20 cellular contexts compared by ENCODE assay signal in genomic region chr9:95649801-95650213, GRCh38.
DNase-seq lines count a peak whose midpoint lies in the region; ATAC-seq, FAIRE-seq and TF ChIP-seq lines count a peak whose summit lies in the region.
"Had no signal": no experiment of that assay in that cellular context is flagged by ENCODE, and none has a peak within 500 bp of the region (broad histone marks: within the 10 kb centered on the region; RNA-seq: fewer than 3 reads in every experiment).

No MANE protein-coding gene starts in this region.

- H3K9me3 ChIP-seq in MG63 (no peaks in the 10 kb centered on the region; the same call in 1 of the 2 replicates), H1 (ENCODE audit: insufficient read depth in 2 of 2, low read depth in 1 of 2, low read length in 1 of 2) (0 out of 4 replicates have a peak, but pooled peaks cover 0 to 2% of the 10 kb centered on the region in 2 experiments), vagina (no peaks in the 10 kb centered on the region)
- H3K9me3 ChIP-seq: uterus had no signal

- TF ChIP-seq POLR2A in H1 (IDR thresholded peaks at IDR 0.05; ENCODE audit: control extremely low read depth in 1 of 2, low read depth in 2 of 2, low read length in 2 of 2) (no peak), vagina (IDR thresholded peaks at IDR 0.05) (no peak)

- intact Hi-C loops in vagina (cut with DNase I) = no loop called here

- no peak for TF ChIP-seq EP300 in H1 (IDR thresholded peaks at IDR 0.05; ENCODE audit: borderline replicate concordance in 1 of 2, low read depth in 2 of 2, low read length in 2 of 2)

- no peak overlapping the region for H4K91ac ChIP-seq in H1 (replicated peaks; ENCODE audit: insufficient read length, low read length)

- DNase-seq in EH (ENCODE audit: low read depth) (peak; percentile 29), MG63 (peak; percentile 36), H1 (ENCODE audit: low read depth in 1 of 2, low spot score in 2 of 2) (no peak), stromal cell of bone marrow (ENCODE audit: low read depth) (peak; percentile 33), vagina (ENCODE audit: extremely low spot score in 2 of 2) (no peak), HK-2 (ENCODE audit: unreplicated experiment) (no peak)
- DNase-seq: activated CD4-positive, alpha-beta T cell treated with anti-CD3 and anti-CD28 coated beads, Interleukin-2, amount 50 U/mL, for 4 hours; activated effector memory CD4-positive, alpha-beta T cell treated with Interleukin-2 at 50 U/mL for 16 hours; activated naive CD8-positive, alpha-beta T cell treated with anti-CD3 and anti-CD28 coated beads, Interleukin-2, amount 50 U/mL, for 24 hours; CD8-positive, alpha-beta memory T cell; DMS153; foreskin melanocyte; hippocampal formation; left ventricle myocardium inferior; NCI-H1417; NCI-H510A treated with DMSO at 0.1 percent for 48 hours; T-helper 9 cell; uterus had no signal

- FAIRE-seq in H1 (lab: Jason Lieb, UNC) = no peak

- no peak overlapping the region for H3K18ac ChIP-seq in H1 (ENCODE audit: extremely low read depth, low read length)

- no peak overlapping the region for H3K56ac ChIP-seq in H1 (replicated peaks; ENCODE audit: insufficient read length, low read depth, low read length)

- no peaks in the 10 kb centered on the region for H3K36me3 ChIP-seq in MG63
- no peaks in the 10 kb centered on the region for H3K36me3 ChIP-seq in H1 (ENCODE audit: control insufficient read depth in 2 of 4, insufficient read depth in 4 of 4, low read length in 3 of 4)
- no peaks in the 10 kb centered on the region for H3K36me3 ChIP-seq in vagina
- H3K36me3 ChIP-seq: cardiac muscle cell, left ventricle myocardium inferior, uterus had no signal

- H3K4me1 ChIP-seq in H1 (replicated peaks in 1 of 4; ENCODE audit: control insufficient read depth in 3 of 4, insufficient read depth in 4 of 4, low read length in 3 of 4) (peaks cover 3 to 9% (median 7%) of the 10 kb centered on the region in 4 experiments; a peak in 6 of 7 replicates), vagina (no peaks in the 10 kb centered on the region)
- H3K4me1 ChIP-seq: uterus had no signal

- H4K5ac ChIP-seq in H1 (ENCODE audit: insufficient read length, low read depth, low read length) = no peak overlapping the region

- H3K27me3 ChIP-seq in MG63 (no peaks in the 10 kb centered on the region), H1 (replicated peaks in 1 of 4; ENCODE audit: control insufficient read depth in 3 of 4, extremely low read depth in 1 of 4, insufficient read depth in 3 of 4, low read length in 3 of 4) (no peaks in the 10 kb centered on the region), vagina (no peaks in the 10 kb centered on the region)
- H3K27me3 ChIP-seq: cardiac muscle cell, uterus had no signal

- no peak overlapping the region for H2BK15ac ChIP-seq in H1 (ENCODE audit: low read length)

- H3K4ac ChIP-seq in H1 (replicated peaks; ENCODE audit: insufficient read length, low read depth, low read length) = no peak overlapping the region

- no peak for ATAC-seq in HG03571 (IDR thresholded peaks at IDR 0.05; ENCODE audit: unreplicated experiment)
- ATAC-seq: activated naive CD8-positive, alpha-beta T cell treated with anti-CD3 and anti-CD28 coated beads, Interleukin-2, amount 50 U/mL, for 24 hours had no signal

- no peaks in the 10 kb centered on the region for H4K20me1 ChIP-seq in H1 (replicated peaks in 1 of 2; ENCODE audit: control insufficient read depth in 1 of 2, insufficient read depth in 2 of 2, low read length in 2 of 2)

- H3K23me2 ChIP-seq in H1 (ENCODE audit: low read depth, low read length) = no peaks in the 10 kb centered on the region

- TF ChIP-seq RAD21 in H1 (IDR thresholded peaks at IDR 0.05 in 1 of 2, conservative IDR thresholded peaks at IDR 0.05 in 1 of 2; ENCODE audit: low read depth in 2 of 2, low read length in 2 of 2) = no peak

- POLR2A ChIA-PET in H1 (lab: Charles Lee; ENCODE audit: partially characterized antibody) = no interaction called here

- no peak overlapping the region for H3K27ac ChIP-seq in H1 (ENCODE audit: low read depth, low read length)
- H3K27ac ChIP-seq in vagina = no peak overlapping the region
- H3K27ac ChIP-seq: cardiac muscle cell, left ventricle myocardium inferior, uterus had no signal

- no peak overlapping the region for H2BK5ac ChIP-seq in H1 (ENCODE audit: low read depth, low read length)

- H3K4me3 ChIP-seq in MG63 (peak overlapping the region; percentile 24), H1 (ENCODE audit: extremely low read depth in 1 of 4, insufficient read depth in 2 of 4, low read depth in 3 of 4, low read length in 4 of 4) (no peak overlapping the region), vagina (no peak overlapping the region)
- H3K4me3 ChIP-seq: cardiac muscle cell, left ventricle myocardium inferior, uterus had no signal

- H2BK12ac ChIP-seq in H1 (ENCODE audit: low read depth, low read length) = no peak overlapping the region

- no peak for TF ChIP-seq CTCF in H1 (IDR thresholded peaks at IDR 0.05; ENCODE audit: control extremely low read depth in 1 of 3, insufficient read depth in 1 of 3, low read depth in 1 of 3, low read length in 3 of 3)
- no peak for TF ChIP-seq CTCF in vagina (IDR thresholded peaks at IDR 0.05)

- CTCF ChIA-PET in H1 (lab: Charles Lee; ENCODE audit: partially characterized antibody) = interaction anchor here (1.2 kb wide), 1 partner anchor 23 kb away, joined by 4 read pairs; no protein-coding TSS in a partner anchor

- no peak overlapping the region for H3K23ac ChIP-seq in H1 (ENCODE audit: insufficient read length)

- no peak overlapping the region for H4K8ac ChIP-seq in H1 (ENCODE audit: extremely low read depth, insufficient read depth, low read length)

- no peaks in the 10 kb centered on the region for H3K79me2 ChIP-seq in H1 (ENCODE audit: control insufficient read depth in 1 of 2, insufficient read depth in 2 of 2, low read length in 2 of 2)

- H3K79me1 ChIP-seq in H1 (ENCODE audit: low read depth, low read length) = no peaks in the 10 kb centered on the region

- H3K14ac ChIP-seq in H1 (ENCODE audit: insufficient read length) = no peak overlapping the region

- H3K4me2 ChIP-seq in H1 (ENCODE audit: insufficient read depth in 1 of 2, low read depth in 2 of 2, low read length in 2 of 2) = no peak overlapping the region

- H2BK120ac ChIP-seq in H1 (replicated peaks; ENCODE audit: low read depth, low read length) = no peak overlapping the region

- WGBS in H1 (ENCODE audit: extremely low coverage in 1 of 2, insufficient coverage in 1 of 2, insufficient read length in 1 of 2, insufficient replicate concordance in 2 of 2, low coverage in 1 of 2, low lambda C conversion rate in 2 of 2, missing lambda C conversion rate in 1 of 2), 2 experiments = 91% methylated on average over 8 of the region's 8 CpGs; no CpG with 5 or more reads in 1 of the 2 experiments

- H3K9ac ChIP-seq in H1 (replicated peaks in 1 of 4; ENCODE audit: extremely low read depth in 1 of 4, low read depth in 3 of 4, low read length in 3 of 4) = no peak overlapping the region

- H2AFZ ChIP-seq in H1 (ENCODE audit: low read length) = peak overlapping the region; percentile 60; the same call in 1 of the 2 replicates

- H2BK20ac ChIP-seq in H1 (ENCODE audit: low read length) = no peak overlapping the region

- no peak overlapping the region for H2AK5ac ChIP-seq in H1 (ENCODE audit: low read depth, low read length)

TF ChIP-seq in H1, 55 proteins besides CTCF, POLR2A, EP300 and RAD21:
- no peak for TF ChIP-seq ZNF274 (IDR thresholded peaks at IDR 0.05; ENCODE audit: borderline replicate concordance, extremely low read depth, low read length)
- TF ChIP-seq JUND (IDR thresholded peaks at IDR 0.05; ENCODE audit: low read length) = no peak
- no peak for TF ChIP-seq HDAC2 (IDR thresholded peaks at IDR 0.05; ENCODE audit: borderline replicate concordance in 1 of 2, low read depth in 2 of 2, low read length in 2 of 2)
- no peak for TF ChIP-seq NANOG (IDR thresholded peaks at IDR 0.05; ENCODE audit: insufficient read depth, low read depth, low read length, poor library complexity, severe bottlenecking)
- TF ChIP-seq GABPA (IDR thresholded peaks at IDR 0.05; ENCODE audit: borderline replicate concordance, insufficient read depth, low read length) = no peak
- no peak for TF ChIP-seq YY1 (IDR thresholded peaks at IDR 0.05; ENCODE audit: low read depth, low read length)
- TF ChIP-seq USF2 (IDR thresholded peaks at IDR 0.05; ENCODE audit: low read length) = no peak
- no peak for TF ChIP-seq MAX (IDR thresholded peaks at IDR 0.05)
- no peak for TF ChIP-seq SAP30 (IDR thresholded peaks at IDR 0.05; ENCODE audit: insufficient read depth, insufficient replicate concordance, low read length)
- TF ChIP-seq TEAD4 (IDR thresholded peaks at IDR 0.05; ENCODE audit: low read depth, low read length) = no peak
- TF ChIP-seq ATF2 (IDR thresholded peaks at IDR 0.05; ENCODE audit: low read length) = no peak
- TF ChIP-seq KDM5A (IDR thresholded peaks at IDR 0.05; ENCODE audit: low read length) = no peak
- no peak for TF ChIP-seq BCL11A (IDR thresholded peaks at IDR 0.05; ENCODE audit: low read depth in 2 of 2, low read length in 2 of 2)
- no peak for TF ChIP-seq POU5F1 (IDR thresholded peaks at IDR 0.05; ENCODE audit: low read depth, low read length)
- no peak for TF ChIP-seq RXRA (IDR thresholded peaks at IDR 0.05; ENCODE audit: insufficient read depth, low read depth, low read length)

Comparison
In these comparisons a context has a peak if more than half of its experiments do, and no peak if none do; other contexts are left out.
1. DNase-seq: peak in EH (single experiment), MG63 (single experiment) and stromal cell of bone marrow (single experiment); none in H1 (0 of 2), vagina (0 of 2) and HK-2 (single experiment).